In genomic region chr6:52389626-52390360, GRCh38 we compare ENCODE assay signal across 8 cellular contexts. TPM values are rescaled to one million over a fixed set of nuclear protein-coding genes. Genes with fewer than 3 reads are reported as not detected.
DNase-seq lines count a peak whose midpoint lies in the region; ATAC-seq and TF ChIP-seq lines count a peak whose summit lies in the region.

No MANE protein-coding gene starts in this region.

- in situ Hi-C loops in Panc1 (cut with HindIII; ENCODE audit: low pct_unique_long_range_greater_than_20kb, low sequenced_read_pairs), result no loop called here

- peak overlapping the region; percentile 13 for H3K4me3 Mint-ChIP-seq in Caco-2 (ENCODE audit: unreplicated experiment)
- H3K4me3 Mint-ChIP-seq in activated naive CD8-positive, alpha-beta T cell, result peak overlapping the region; percentile 76

- H3K36me3 Mint-ChIP-seq in Caco-2 (ENCODE audit: insufficient read depth, unreplicated experiment), result no peaks in the 10 kb centered on the region
- peaks cover 7% of the 10 kb centered on the region for H3K36me3 Mint-ChIP-seq in activated naive CD8-positive, alpha-beta T cell

- H3K4me3 ChIP-seq in Caco-2 (ENCODE audit: low read depth, low read length) (no peak overlapping the region), Panc1 (ENCODE audit: low read depth in 2 of 2, low read length in 2 of 2) (peak overlapping the region in 1 of 2 experiments; percentile 19; a peak in 1 of 4 replicates), kidney epithelial cell (ENCODE audit: low read depth, low read length) (no peak overlapping the region)

- ATAC-seq in HG03280 (IDR thresholded peaks at IDR 0.05; ENCODE audit: unreplicated experiment), result peak; percentile 46
- ATAC-seq in Panc1, result peak; percentile 75

- TF ChIP-seq CTCF in Caco-2 (IDR thresholded peaks at IDR 0.05; ENCODE audit: insufficient read depth in 1 of 2, low read depth in 1 of 2, low read length in 1 of 2, severe bottlenecking in 1 of 2, unreplicated experiment in 1 of 2) (no peak), Panc1 (IDR thresholded peaks at IDR 0.05) (no peak), kidney epithelial cell (IDR thresholded peaks at IDR 0.05; ENCODE audit: insufficient read depth, low read length, poor library complexity, severe bottlenecking) (no peak)

- H3K36me3 ChIP-seq in Caco-2 (ENCODE audit: control insufficient read depth, insufficient read depth, low read length) (no peaks in the 10 kb centered on the region), Panc1 (ENCODE audit: control insufficient read depth, insufficient read depth, low read length) (no peaks in the 10 kb centered on the region), kidney epithelial cell (ENCODE audit: control insufficient read depth, insufficient read depth, low read length) (no peaks in the 10 kb centered on the region)

- intact Hi-C loops in Caco-2 (cut with micrococcal nuclease; ENCODE audit: unreplicated experiment), result no loop called here
- intact Hi-C loops in Panc1 (cut with micrococcal nuclease; ENCODE audit: unreplicated experiment), result no loop called here

- H3K9me3 ChIP-seq in Caco-2 (peaks cover 8% of the 10 kb centered on the region), Panc1 (ENCODE audit: control insufficient read depth, insufficient read depth, low read depth, low read length) (peaks cover 5% of the 10 kb centered on the region; the same call in 1 of the 2 replicates)

- BruUV-seq in Caco-2 (replicated peaks; lab: Mats Ljungman, UMichigan) (no TSS peak), Panc1 (replicated peaks; lab: Mats Ljungman, UMichigan) (no TSS peak)

- no peak for DNase-seq in Caco-2
- DNase-seq in GM19240 (ENCODE audit: insufficient read length, low spot score), result peak; percentile 34
- no peak for DNase-seq in Panc1 (ENCODE audit: low read depth, low spot score)
- DNase-seq in kidney epithelial cell (ENCODE audit: low read depth), result peak; percentile 54
- peak in 10 of 49 donors; percentile 2 to 69 (median 16) for DNase-seq in substantia nigra (lab: John Stamatoyannopoulos, UW)
- no peak for DNase-seq in HPDE6-E6E7 (ENCODE audit: extremely low spot score)

- peaks cover 12% of the 10 kb centered on the region for H3K4me1 Mint-ChIP-seq in Caco-2 (ENCODE audit: low read depth, unreplicated experiment)
- H3K4me1 Mint-ChIP-seq in activated naive CD8-positive, alpha-beta T cell (ENCODE audit: low read depth), result peaks cover 93% of the 10 kb centered on the region

- no peaks in the 10 kb centered on the region for H3K9me3 Mint-ChIP-seq in Caco-2 (ENCODE audit: unreplicated experiment)
- H3K9me3 Mint-ChIP-seq in activated naive CD8-positive, alpha-beta T cell (ENCODE audit: low read depth), result peaks cover 6% of the 10 kb centered on the region

- H3K27ac ChIP-seq in Panc1 (ENCODE audit: low read length), result peak overlapping the region; percentile 81
- H3K27ac ChIP-seq in substantia nigra (ENCODE audit: low read depth, low read length, poor library complexity, severe bottlenecking), result peak overlapping the region; percentile 89

- CTCF ChIA-PET in Caco-2 (lab: Charles Lee), result interaction anchor here (0.5 to 1.6 kb wide), 4 partner anchors 18 to 274 kb away, joined by 4 to 8 read pairs (median 4); no protein-coding TSS in a partner anchor
- CTCF ChIA-PET in Panc1 (lab: Charles Lee), result interaction anchor here (0.5 to 1.1 kb wide), 3 partner anchors 10 to 18 kb away, joined by 3 to 10 read pairs (median 5); no protein-coding TSS in a partner anchor

- H3K27ac Mint-ChIP-seq in Caco-2 (ENCODE audit: unreplicated experiment), result peak overlapping the region; percentile 41
- H3K27ac Mint-ChIP-seq in activated naive CD8-positive, alpha-beta T cell, result peak overlapping the region; percentile 95

- H3K4me1 ChIP-seq in Caco-2 (peaks cover 9% of the 10 kb centered on the region; the same call in 1 of the 2 replicates), Panc1 (ENCODE audit: control insufficient read depth, insufficient read depth, low read length) (peaks cover 15% of the 10 kb centered on the region)

- H3K27me3 ChIP-seq in Caco-2 (replicated peaks; ENCODE audit: control insufficient read depth, insufficient read depth, low read length), result no peaks in the 10 kb centered on the region
- H3K27me3 ChIP-seq in Panc1 (ENCODE audit: control insufficient read depth, insufficient read depth, low read length), result no peaks in the 10 kb centered on the region
- H3K27me3 ChIP-seq in kidney epithelial cell (ENCODE audit: control insufficient read depth, insufficient read depth, low read length), result no peaks in the 10 kb centered on the region

- POLR2A ChIA-PET in Caco-2 (lab: Charles Lee) (interaction anchor here (0.5 kb wide), 1 partner anchor 29 kb away, joined by 4 read pairs; no protein-coding TSS in a partner anchor), Panc1 (lab: Charles Lee) (interaction anchor here (0.5 kb wide), 1 partner anchor 90 kb away, joined by 3 read pairs; no protein-coding TSS in a partner anchor)

- no peaks in the 10 kb centered on the region for H3K27me3 Mint-ChIP-seq in Caco-2 (ENCODE audit: insufficient read depth, unreplicated experiment)
- no peaks in the 10 kb centered on the region for H3K27me3 Mint-ChIP-seq in activated naive CD8-positive, alpha-beta T cell

RNA-seq across cellular contexts. Expression of gene PAQR8, which starts 27.8 kb away (rescaled TPM):
- total RNA-seq in Caco-2 (2022), result 8.7 and 10.0 TPM in 2 replicates
- 3.6 TPM for total RNA-seq in Panc1 (2021; ENCODE audit: unreplicated experiment)
- polyA plus RNA-seq in Panc1 (2012; ENCODE audit: insufficient read length), result 2.3 TPM
- total RNA-seq in kidney epithelial cell, result 4.4 and 4.7 TPM in 2 replicates

RNA-seq across cellular contexts. Expression of gene EFHC1, which starts 30.3 kb away (rescaled TPM):
- total RNA-seq in Caco-2 (2022) (12.2 and 14.6 TPM in 2 replicates), Panc1 (2021; ENCODE audit: unreplicated experiment) (24.6 TPM), kidney epithelial cell (20.5 and 22.9 TPM in 2 replicates)
- polyA plus RNA-seq in Panc1 (2012; ENCODE audit: insufficient read length), result 17.6 TPM

Comparison
In these comparisons a context has a peak if more than half of its experiments do, and no peak if none do; other contexts are left out.
1. DNase-seq: peak in GM19240 (single experiment) and kidney epithelial cell (single experiment); none in Caco-2 (0 of 2), Panc1 (single experiment) and HPDE6-E6E7 (single experiment).